In genomic region chrX:9786839-9787635, GRCh38 we compare ENCODE assay signal across 7 cellular contexts. TPM values are rescaled to one million over a fixed set of nuclear protein-coding genes. Genes with fewer than 3 reads are reported as not detected.
DNase-seq lines count a peak whose midpoint lies in the region; ATAC-seq and TF ChIP-seq lines count a peak whose summit lies in the region.

No MANE protein-coding gene starts in this region.

- peak overlapping the region; percentile 66 for H3K4me2 ChIP-seq in skeletal muscle satellite cell (ENCODE audit: low read length)

- WGBS in HUES64 = under 1% methylated on average over 36 of the region's 38 CpGs

- H3K36me3 ChIP-seq in HUES64 (ENCODE audit: insufficient read depth, low read length) (no peaks in the 10 kb centered on the region), iPS-18a (ENCODE audit: control insufficient read depth, low read depth, low read length) (no peaks in the 10 kb centered on the region), skeletal muscle satellite cell (ENCODE audit: insufficient read depth, low read length) (no peaks in the 10 kb centered on the region)

- intact Hi-C loops in CD14-positive monocyte (cut with micrococcal nuclease) = no loop called here

- H3K27me3 ChIP-seq in HUES64 (ENCODE audit: insufficient read depth, low read length) (peaks cover 18% of the 10 kb centered on the region; the same call in 1 of the 2 replicates), iPS-18a (ENCODE audit: control insufficient read depth, insufficient read depth, low read length) (peaks cover 17% of the 10 kb centered on the region), skeletal muscle satellite cell (ENCODE audit: control insufficient read depth, insufficient read depth, low read length) (peaks cover 31% of the 10 kb centered on the region)

- H3K9me3 Mint-ChIP-seq in activated T-helper 17 cell treated with anti-CD3 and anti-CD28 coated beads, Interleukin-2, amount 50 U/mL, for 72 hours = no peaks in the 10 kb centered on the region
- peaks cover 0 to 14% (median 10%) of the 10 kb centered on the region in 7 donors for H3K9me3 Mint-ChIP-seq in CD14-positive monocyte

- DNase-seq in NCI-H2029 treated with DMSO at 0.1 percent for 48 hours (lab: John Stamatoyannopoulos, UW) (no peak), CD14-positive monocyte (ENCODE audit: low spot score) (no peak)

- no peak overlapping the region; the same call in 1 of the 2 replicates for H3K27ac ChIP-seq in HUES64 (ENCODE audit: low read depth, low read length)
- H3K27ac ChIP-seq in iPS-18a (ENCODE audit: low read length) = no peak overlapping the region

- no peaks in the 10 kb centered on the region for H3K4me1 Mint-ChIP-seq in activated T-helper 17 cell treated with anti-CD3 and anti-CD28 coated beads, Interleukin-2, amount 50 U/mL, for 72 hours
- H3K4me1 Mint-ChIP-seq in CD14-positive monocyte = no peaks in the 10 kb centered on the region

- no peaks in the 10 kb centered on the region for H3K9me3 ChIP-seq in HUES64 (ENCODE audit: insufficient read depth, low read depth, low read length)
- H3K9me3 ChIP-seq in iPS-18a (ENCODE audit: control insufficient read depth, low read depth, low read length) = no peaks in the 10 kb centered on the region
- peaks cover 5% of the 10 kb centered on the region for H3K9me3 ChIP-seq in skeletal muscle satellite cell (replicated peaks; ENCODE audit: low read length)

- H3K4me3 ChIP-seq in HUES64 (ENCODE audit: low read length) = peak overlapping the region; percentile 79
- H3K4me3 ChIP-seq in iPS-18a (ENCODE audit: low read length) = peak overlapping the region; percentile 73
- peak overlapping the region; percentile 51 for H3K4me3 ChIP-seq in skeletal muscle satellite cell (ENCODE audit: low read length)

- no peak for TF ChIP-seq POLR2A in GM18505 (IDR thresholded peaks at IDR 0.05; ENCODE audit: borderline replicate concordance, extremely low read depth, insufficient read depth, insufficient read length)

- no peaks in the 10 kb centered on the region for H3K36me3 Mint-ChIP-seq in activated T-helper 17 cell treated with anti-CD3 and anti-CD28 coated beads, Interleukin-2, amount 50 U/mL, for 72 hours (ENCODE audit: low read depth)
- H3K36me3 Mint-ChIP-seq in CD14-positive monocyte = no peaks in the 10 kb centered on the region

- H3K9ac ChIP-seq in HUES64 (ENCODE audit: low read depth, low read length) (peak overlapping the region; percentile 52), iPS-18a (ENCODE audit: low read length) (peak overlapping the region; percentile 57), skeletal muscle satellite cell (ENCODE audit: low read depth, low read length) (no peak overlapping the region)

- TF ChIP-seq CTCF in CD14-positive monocyte (IDR thresholded peaks at IDR 0.05) = no peak

- H3K27me3 Mint-ChIP-seq in activated T-helper 17 cell treated with anti-CD3 and anti-CD28 coated beads, Interleukin-2, amount 50 U/mL, for 72 hours = peaks cover 10% of the 10 kb centered on the region
- H3K27me3 Mint-ChIP-seq in CD14-positive monocyte (ENCODE audit: low read depth in 3 of 3) = peaks cover 44 to 73% (median 67%) of the 10 kb centered on the region in 3 donors

- H3K4me1 ChIP-seq in HUES64 (ENCODE audit: insufficient read depth, low read length) (peaks cover 27% of the 10 kb centered on the region), iPS-18a (ENCODE audit: control insufficient read depth, low read depth, low read length) (peaks cover 42% of the 10 kb centered on the region), skeletal muscle satellite cell (ENCODE audit: control insufficient read depth, insufficient read depth, low read length) (no peaks in the 10 kb centered on the region)

- H3K4me3 Mint-ChIP-seq in activated T-helper 17 cell treated with anti-CD3 and anti-CD28 coated beads, Interleukin-2, amount 50 U/mL, for 72 hours = peak overlapping the region; percentile 25
- H3K4me3 Mint-ChIP-seq in CD14-positive monocyte = peak overlapping the region in 1 of 2 donors; percentile 69

- no peak for ATAC-seq in activated T-helper 17 cell treated with anti-CD3 and anti-CD28 coated beads, Interleukin-2, amount 50 U/mL, for 72 hours (replicated peaks)
- ATAC-seq in GM18505 (IDR thresholded peaks at IDR 0.05; ENCODE audit: unreplicated experiment) = no peak

- H3K27ac Mint-ChIP-seq in activated T-helper 17 cell treated with anti-CD3 and anti-CD28 coated beads, Interleukin-2, amount 50 U/mL, for 72 hours = no peak overlapping the region
- peak overlapping the region in 1 of 7 donors; percentile 30 for H3K27ac Mint-ChIP-seq in CD14-positive monocyte

RNA-seq across cellular contexts. Expression of gene SHROOM2, which starts 0.8 kb away (rescaled TPM):
- 7.4 TPM for polyA plus RNA-seq in HUES64 (2013, experiment 1 of 2)
- 7.7 TPM for polyA plus RNA-seq in HUES64 (2013, experiment 2 of 2)
- not detected for total RNA-seq in activated T-helper 17 cell treated with anti-CD3 and anti-CD28 coated beads, Interleukin-2, amount 50 U/mL, for 72 hours
- total RNA-seq in skeletal muscle satellite cell (2012; rRNA removed) = under 0.01 and 0.22 TPM in 2 replicates
- not detected for polyA plus RNA-seq in CD14-positive monocyte

RNA-seq across cellular contexts. Expression of gene GPR143, which starts 21.4 kb away (rescaled TPM):
- polyA plus RNA-seq in HUES64 (2013, experiment 1 of 2) = 9.8 TPM
- polyA plus RNA-seq in HUES64 (2013, experiment 2 of 2) = 10.3 TPM
- not detected for total RNA-seq in activated T-helper 17 cell treated with anti-CD3 and anti-CD28 coated beads, Interleukin-2, amount 50 U/mL, for 72 hours
- total RNA-seq in skeletal muscle satellite cell (2012; rRNA removed) = 0.25 TPM in 1 of 2 replicates, not detected in the other
- polyA plus RNA-seq in CD14-positive monocyte = not detected
